Comparison of ENCODE assay signal across 13 cellular contexts in the genomic region with DNA sequence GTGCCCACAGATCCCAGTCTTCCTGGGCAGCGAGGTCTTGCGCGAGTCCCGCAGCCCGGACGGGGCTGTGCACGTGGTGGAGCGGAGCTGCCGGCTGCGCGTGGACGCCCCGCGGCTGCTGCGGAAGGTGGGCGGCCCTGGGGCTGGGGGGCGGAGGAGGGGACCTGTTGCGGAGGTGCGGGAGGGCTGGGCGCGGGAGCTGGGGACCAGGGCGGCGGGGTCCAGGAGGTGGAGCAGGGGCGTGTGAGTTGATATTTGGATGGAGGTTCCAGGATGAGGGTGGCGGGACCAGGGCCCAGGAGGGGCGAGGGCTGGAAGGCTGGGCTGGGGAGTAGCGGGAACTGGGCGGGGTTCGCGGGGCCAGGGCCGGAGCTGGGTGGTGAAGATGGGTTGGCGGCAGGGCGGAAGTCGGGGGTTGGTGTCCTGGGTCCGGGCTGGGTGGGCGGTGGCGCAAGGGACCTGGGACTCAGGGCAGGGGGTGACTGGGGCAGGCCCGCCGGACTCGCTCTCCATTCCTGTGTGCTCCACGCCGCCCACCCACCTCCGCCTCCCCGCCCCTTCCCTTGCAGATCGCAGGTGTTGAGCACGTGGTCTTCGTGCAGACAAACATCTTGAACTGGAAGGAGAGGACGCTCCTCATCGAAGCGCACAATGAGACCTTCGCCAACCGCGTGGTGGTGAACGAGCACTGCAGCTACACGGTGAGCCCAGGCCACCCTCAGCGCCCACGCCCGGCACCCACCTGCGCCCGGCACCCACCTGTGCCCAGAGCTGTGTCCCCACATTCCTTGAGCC. TPM values are rescaled to one million over a fixed set of nuclear protein-coding genes. Genes with fewer than 3 reads are reported as not detected.
A peak's percentile ranks its signal among the peaks of the same experiment; 100 is the strongest.
DNase-seq lines count a peak whose midpoint lies in the region; ATAC-seq and TF ChIP-seq lines count a peak whose summit lies in the region.
"Had no signal": no experiment of that assay in that cellular context is flagged by ENCODE, and none has a peak within 500 bp of the region (broad histone marks: within the 10 kb centered on the region; RNA-seq: fewer than 3 reads in every experiment).

No MANE protein-coding gene starts in this region.

- peaks cover 45% of the 10 kb centered on the region for H3K27me3 Mint-ChIP-seq in H9 (ENCODE audit: low read depth)

- no peak overlapping the region for H3K56ac ChIP-seq in H9 (ENCODE audit: insufficient read length, low read depth, low read length)

- H3K36me3 Mint-ChIP-seq in H9 (ENCODE audit: insufficient read depth in 1 of 3, low read depth in 3 of 3) = peaks cover 0 to 3% (median 2%) of the 10 kb centered on the region in 3 experiments; a peak in 4 of 7 replicates
- H3K36me3 Mint-ChIP-seq: CD8-positive, alpha-beta T cell had no signal

- H3K4ac ChIP-seq in H9 (ENCODE audit: low read depth, low read length) = no peak overlapping the region

- peak overlapping the region; percentile 8 to 30 for H3K4me3 ChIP-seq in Panc1 (ENCODE audit: low read depth in 2 of 2, low read length in 2 of 2)
- no peak overlapping the region for H3K4me3 ChIP-seq in hepatocyte
- H3K4me3 ChIP-seq: prostate gland had no signal

- no peak overlapping the region for H2AK5ac ChIP-seq in H9 (ENCODE audit: insufficient read length, low read length)

- H3K4me1 ChIP-seq in H9 (ENCODE audit: insufficient read depth, low read length) = no peaks in the 10 kb centered on the region
- no peaks in the 10 kb centered on the region for H3K4me1 ChIP-seq in Panc1 (ENCODE audit: control insufficient read depth, insufficient read depth, low read length)
- H3K4me1 ChIP-seq in hepatocyte (ENCODE audit: insufficient read depth) = no peaks in the 10 kb centered on the region
- H3K4me1 ChIP-seq: prostate gland had no signal

- CTCF ChIA-PET in Panc1 (lab: Charles Lee) = no interaction called here

- intact Hi-C loops in Panc1 (cut with micrococcal nuclease; ENCODE audit: unreplicated experiment) (no loop called here), sciatic nerve (cut with DNase I) (no loop called here)

- H3K14ac ChIP-seq in H9 (ENCODE audit: insufficient read depth, low read length) = no peak overlapping the region

- no peaks in the 10 kb centered on the region for H3K9me3 ChIP-seq in H9 (ENCODE audit: control insufficient read depth, low read depth, low read length)
- H3K9me3 ChIP-seq in Panc1 (ENCODE audit: control insufficient read depth, insufficient read depth, low read depth, low read length) = no peaks in the 10 kb centered on the region
- no peaks in the 10 kb centered on the region for H3K9me3 ChIP-seq in hepatocyte (ENCODE audit: low read depth)
- H3K9me3 ChIP-seq: prostate gland had no signal

- no peak overlapping the region for H4K5ac ChIP-seq in H9 (ENCODE audit: insufficient read length, low read depth, low read length)

- no peak overlapping the region for H2BK5ac ChIP-seq in H9 (ENCODE audit: insufficient read length, low read length)

- H3K36me3 ChIP-seq in Panc1 (ENCODE audit: control insufficient read depth, insufficient read depth, low read length) (no peaks in the 10 kb centered on the region), hepatocyte (replicated peaks; ENCODE audit: insufficient read depth, low read depth) (no peaks in the 10 kb centered on the region)
- H3K36me3 ChIP-seq: prostate gland had no signal

- no peak overlapping the region for H3T11ph ChIP-seq in H9 (ENCODE audit: low read length)

- H2BK12ac ChIP-seq in H9 (ENCODE audit: insufficient read length, low read depth, low read length) = no peak overlapping the region

- H2AFZ ChIP-seq in H9 (ENCODE audit: low read length) (no peak overlapping the region), hepatocyte (no peak overlapping the region)

- no TSS peak for BruUV-seq in Panc1 (replicated peaks; lab: Mats Ljungman, UMichigan)

- H3K79me2 ChIP-seq in H9 (ENCODE audit: insufficient read depth, low read length) = no peaks in the 10 kb centered on the region
- no peaks in the 10 kb centered on the region for H3K79me2 ChIP-seq in hepatocyte

- no peak overlapping the region for H3K23ac ChIP-seq in H9 (ENCODE audit: insufficient read length, low read depth, low read length)

- H3K27ac ChIP-seq in H9 (ENCODE audit: insufficient read length, low read depth, low read length) = no peak overlapping the region
- H3K27ac ChIP-seq in Panc1 (ENCODE audit: low read length) = no peak overlapping the region
- no peak overlapping the region for H3K27ac ChIP-seq in hepatocyte
- H3K27ac ChIP-seq: prostate gland had no signal

- TF ChIP-seq CTCF in H9 (conservative IDR thresholded peaks at IDR 0.05) (no peak), Panc1 (IDR thresholded peaks at IDR 0.05) (no peak), hepatocyte (IDR thresholded peaks at IDR 0.05; ENCODE audit: poor library complexity) (no peak)

- H4K8ac ChIP-seq in H9 (replicated peaks; ENCODE audit: insufficient read length, low read depth, low read length) = no peak overlapping the region

- H2BK15ac ChIP-seq in H9 (ENCODE audit: low read depth, low read length) = no peak overlapping the region

- peak overlapping the region; percentile 38 for H3K4me2 ChIP-seq in H9 (ENCODE audit: insufficient read depth, insufficient read length, low read length)
- peak overlapping the region; percentile 70 for H3K4me2 ChIP-seq in hepatocyte

- peaks cover 0 to 4% of the 10 kb centered on the region in 2 experiments; a peak in 1 of 4 replicates for H3K4me1 Mint-ChIP-seq in H9

- no peak overlapping the region for H3K9ac ChIP-seq in H9 (ENCODE audit: extremely low read depth, insufficient read length, low read length)

- H3K9me2 ChIP-seq in hepatocyte (replicated peaks; ENCODE audit: insufficient read depth) = no peaks in the 10 kb centered on the region

- H3K4me3 Mint-ChIP-seq in H9 = peak overlapping the region; percentile 52 to 72
- H3K4me3 Mint-ChIP-seq: CD8-positive, alpha-beta T cell; effector memory CD8-positive, alpha-beta T cell had no signal

- no peak for TF ChIP-seq POLR2A in erythroblast (IDR thresholded peaks at IDR 0.05; ENCODE audit: low read length)

- H3K23me2 ChIP-seq in H9 (ENCODE audit: insufficient read length, low read depth, low read length, poor library complexity, severe bottlenecking) = peaks cover 5% of the 10 kb centered on the region

- no peaks in the 10 kb centered on the region; a peak in 2 of 5 replicates for H3K9me3 Mint-ChIP-seq in H9
- H3K9me3 Mint-ChIP-seq: CD8-positive, alpha-beta T cell; effector memory CD8-positive, alpha-beta T cell had no signal

- no peak overlapping the region for H3K27ac Mint-ChIP-seq in H9
- H3K27ac Mint-ChIP-seq: CD8-positive, alpha-beta T cell had no signal

- peak; percentile 69 for DNase-seq in H9
- DNase-seq in Panc1 (ENCODE audit: low read depth, low spot score) = no peak
- DNase-seq in hepatocyte (ENCODE audit: low spot score) = no peak
- DNase-seq in sciatic nerve (ENCODE audit: low spot score) = no peak
- DNase-seq in erythroblast (lab: John Stamatoyannopoulos, UW) = no peak
- no peak for DNase-seq in KBM-7
- DNase-seq in NCI-H2081 (lab: John Stamatoyannopoulos, UW) = no peak
- DNase-seq: CD8-positive, alpha-beta T cell; effector memory CD8-positive, alpha-beta T cell; NCI-H524 had no signal

- POLR2A ChIA-PET in Panc1 (lab: Charles Lee) = no interaction called here

- in situ Hi-C loops in Panc1 (cut with HindIII; ENCODE audit: low pct_unique_long_range_greater_than_20kb, low sequenced_read_pairs) (no loop called here), KBM-7 (cut with MboI; ENCODE audit: low pct_unique_long_range_greater_than_20kb, low sequenced_read_pairs) (no loop called here)

- H3K27me3 ChIP-seq in H9 (ENCODE audit: insufficient read depth, low read length) = peaks cover 2% of the 10 kb centered on the region; the same call in 1 of the 2 replicates
- H3K27me3 ChIP-seq in Panc1 (ENCODE audit: control insufficient read depth, insufficient read depth, low read length) = peaks cover 10% of the 10 kb centered on the region
- peaks cover 38% of the 10 kb centered on the region for H3K27me3 ChIP-seq in hepatocyte

- no peaks in the 10 kb centered on the region for H3K79me1 ChIP-seq in H9 (ENCODE audit: insufficient read depth, low read depth, low read length, poor library complexity, severe bottlenecking)

- H2BK120ac ChIP-seq in H9 (ENCODE audit: low read depth, low read length, poor library complexity, severe bottlenecking) = no peak overlapping the region

- ATAC-seq in Panc1 (peak; percentile 71), sciatic nerve (peak; percentile 30)
- ATAC-seq: CD8-positive, alpha-beta T cell; effector memory CD8-positive, alpha-beta T cell had no signal

- H2BK20ac ChIP-seq in H9 (ENCODE audit: low read depth, low read length, poor library complexity, severe bottlenecking) = no peak overlapping the region

- WGBS in H9 (ENCODE audit: extremely low coverage, insufficient read length, low lambda C conversion rate) = no CpG with 5 or more reads among the region's 60 CpGs
- WGBS in hepatocyte (ENCODE audit: low lambda C conversion rate, missing lambda C conversion rate) = 29% methylated on average over 32 of the region's 60 CpGs

- no peak overlapping the region for H3K18ac ChIP-seq in H9 (ENCODE audit: insufficient read length, low read depth, low read length)

- no peak overlapping the region for H4K91ac ChIP-seq in H9 (ENCODE audit: insufficient read length, low read depth, low read length)

- H4K20me1 ChIP-seq in H9 (ENCODE audit: control insufficient read depth, insufficient read depth, insufficient read length) (no peaks in the 10 kb centered on the region), hepatocyte (ENCODE audit: insufficient read depth, poor library complexity, severe bottlenecking) (no peaks in the 10 kb centered on the region)

RNA-seq across cellular contexts. Expression of a gene that starts 29.6 kb away (rescaled TPM):
- 3.2 and 4.1 TPM in 2 replicates for total RNA-seq in H9 (2021)
- total RNA-seq in Panc1 (2021; ENCODE audit: unreplicated experiment) = 0.26 TPM
- 0.33 TPM for polyA plus RNA-seq in Panc1 (2012; ENCODE audit: insufficient read length)
- total RNA-seq in hepatocyte = 0.20 and 3.5 TPM in 2 replicates
- 0.69 and 1.0 TPM in 2 replicates for polyA plus RNA-seq in hepatocyte
- 43.1 TPM for total RNA-seq in sciatic nerve
- total RNA-seq: CD8-positive, alpha-beta T cell; glomerular endothelial cell; MCF 10A had no signal

RNA-seq across cellular contexts. Expression of a gene that starts 46.0 kb away (rescaled TPM):
- 12.1 and 12.7 TPM in 2 replicates for total RNA-seq in H9 (2021)
- 19.2 TPM for total RNA-seq in Panc1 (2021; ENCODE audit: unreplicated experiment)
- 25.0 TPM for polyA plus RNA-seq in Panc1 (2012; ENCODE audit: insufficient read length)
- 30.5 and 32.2 TPM in 2 replicates for total RNA-seq in hepatocyte
- polyA plus RNA-seq in hepatocyte = 33.7 and 35.7 TPM in 2 replicates
- total RNA-seq in sciatic nerve = 11.5 TPM

RNA-seq across cellular contexts. Expression of a gene that starts 50.8 kb away (rescaled TPM):
- total RNA-seq in H9 (2021) (28.2 and 29.2 TPM in 2 replicates), Panc1 (2021; ENCODE audit: unreplicated experiment) (89.4 TPM), hepatocyte (29.1 and 32.8 TPM in 2 replicates), sciatic nerve (85.1 TPM)
- 97.1 TPM for polyA plus RNA-seq in Panc1 (2012; ENCODE audit: insufficient read length)
- polyA plus RNA-seq in hepatocyte = 44.5 and 45.0 TPM in 2 replicates
- total RNA-seq: CD8-positive, alpha-beta T cell had no signal
